ENCODE assay signal across 20 cellular contexts in genomic region chr2:165745916-165746315, GRCh38. TPM values are rescaled to one million over a fixed set of nuclear protein-coding genes. Genes with fewer than 3 reads are reported as not detected.
A peak's percentile ranks its signal among the peaks of the same experiment; 100 is the strongest.
DNase-seq lines count a peak whose midpoint lies in the region; ATAC-seq and TF ChIP-seq lines count a peak whose summit lies in the region.
"Had no signal": no experiment of that assay in that cellular context is flagged by ENCODE, and none has a peak within 500 bp of the region (broad histone marks: within the 10 kb centered on the region; RNA-seq: fewer than 3 reads in every experiment).

No MANE protein-coding gene starts in this region.

- TF ChIP-seq EP300 in upper lobe of left lung (IDR thresholded peaks at IDR 0.05), result peak in 1 of 4 donors; percentile 63

- H3K36me3 ChIP-seq in SJCRH30 (no peaks in the 10 kb centered on the region), upper lobe of left lung (no peaks in the 10 kb centered on the region)
- H3K36me3 ChIP-seq in CD4-positive, alpha-beta memory T cell (ENCODE audit: insufficient read depth, low read length), result no peaks in the 10 kb centered on the region
- H3K36me3 ChIP-seq: ascending aorta had no signal

- H3K4me3 ChIP-seq in SJCRH30, result no peak overlapping the region
- no peak overlapping the region for H3K4me3 ChIP-seq in upper lobe of left lung
- no peak overlapping the region for H3K4me3 ChIP-seq in CD4-positive, alpha-beta memory T cell (ENCODE audit: low read length in 2 of 2)
- H3K4me3 ChIP-seq: ascending aorta, testis had no signal

- POLR2A ChIA-PET in CD4-positive, alpha-beta memory T cell (lab: Charles Lee; ENCODE audit: partially characterized antibody), result no interaction called here

- CTCF ChIA-PET in CD4-positive, alpha-beta memory T cell (lab: Charles Lee; ENCODE audit: partially characterized antibody), result no interaction called here

- intact Hi-C loops in CD4-positive, alpha-beta memory T cell (cut with micrococcal nuclease), result no loop called here

- no peak for TF ChIP-seq CTCF in upper lobe of left lung (IDR thresholded peaks at IDR 0.05)

- TF ChIP-seq POLR2A in upper lobe of left lung (IDR thresholded peaks at IDR 0.05), result no peak

- H3K27ac ChIP-seq in SJCRH30 (no peak overlapping the region), upper lobe of left lung (no peak overlapping the region)
- H3K27ac ChIP-seq in CD4-positive, alpha-beta memory T cell (ENCODE audit: low read depth, low read length), result no peak overlapping the region
- H3K27ac ChIP-seq: ascending aorta, KMS-11, testis had no signal

- 56 to 60% methylated on average over 2 of the region's 2 CpGs for WGBS in upper lobe of left lung, 2 donors

- H3K36me3 Mint-ChIP-seq in CD4-positive, alpha-beta memory T cell, result peaks cover 5 to 7% of the 10 kb centered on the region in 2 donors

- H3K9me3 ChIP-seq in SJCRH30 (replicated peaks), result no peaks in the 10 kb centered on the region
- no peaks in the 10 kb centered on the region for H3K9me3 ChIP-seq in upper lobe of left lung
- no peaks in the 10 kb centered on the region for H3K9me3 ChIP-seq in CD4-positive, alpha-beta memory T cell (ENCODE audit: control insufficient read depth in 1 of 2, low read length in 2 of 2)
- H3K9me3 ChIP-seq: ascending aorta, testis had no signal

- DNase-seq in NCI-H1417 (lab: John Stamatoyannopoulos, UW), result peak in 2 of 3 experiments; percentile 0 to 8
- no peak for DNase-seq in NCI-H1417 treated with DMSO at 0.1 percent for 48 hours (lab: John Stamatoyannopoulos, UW)
- DNase-seq in SJCRH30, result peak; percentile 7 to 14
- DNase-seq in globus pallidus (ENCODE audit: low spot score), result peak; percentile 42
- peak in 1 of 2 donors; percentile 87 for DNase-seq in upper lobe of left lung
- DNase-seq in HPDE6-E6E7 (ENCODE audit: extremely low spot score), result no peak
- DNase-seq in CD4-positive, alpha-beta memory T cell, result no peak
- DNase-seq: 8988T; activated CD4-positive, alpha-beta T cell treated with anti-CD3 and anti-CD28 coated beads for 48 hours; activated T-cell treated with anti-CD3 and anti-CD28 coated beads, Interleukin-2, amount 50 U/mL, for 72 hours; DMS153; NCI-H345; occipital lobe; T-helper 2 cell; testis had no signal

- peak; percentile 39 to 66 for ATAC-seq in upper lobe of left lung (ENCODE audit: low FRiP score in 2 of 2)
- ATAC-seq in GM21576 (IDR thresholded peaks at IDR 0.05; ENCODE audit: unreplicated experiment), result no peak
- ATAC-seq: activated T-cell treated with anti-CD3 and anti-CD28 coated beads, Interleukin-2, amount 50 U/mL, for 72 hours; Panc1 had no signal

- H3K4me1 Mint-ChIP-seq in CD4-positive, alpha-beta memory T cell, result no peaks in the 10 kb centered on the region

- no peaks in the 10 kb centered on the region for H3K4me1 ChIP-seq in SJCRH30
- no peaks in the 10 kb centered on the region for H3K4me1 ChIP-seq in upper lobe of left lung
- H3K4me1 ChIP-seq in CD4-positive, alpha-beta memory T cell (ENCODE audit: insufficient read depth, low read length), result no peaks in the 10 kb centered on the region
- H3K4me1 ChIP-seq: ascending aorta, testis had no signal

- H3K4me3 Mint-ChIP-seq in CD4-positive, alpha-beta memory T cell, result no peak overlapping the region
- H3K4me3 Mint-ChIP-seq: activated T-cell treated with anti-CD3 and anti-CD28 coated beads, Interleukin-2, amount 50 U/mL, for 72 hours; memory B cell had no signal

- H3K27me3 Mint-ChIP-seq in CD4-positive, alpha-beta memory T cell, result no peaks in the 10 kb centered on the region
- H3K27me3 Mint-ChIP-seq: memory B cell had no signal

- no peaks in the 10 kb centered on the region for H3K27me3 ChIP-seq in SJCRH30
- no peaks in the 10 kb centered on the region for H3K27me3 ChIP-seq in upper lobe of left lung
- H3K27me3 ChIP-seq in CD4-positive, alpha-beta memory T cell (ENCODE audit: insufficient read depth, low read length), result no peaks in the 10 kb centered on the region
- H3K27me3 ChIP-seq: ascending aorta, testis had no signal

- peaks cover 0 to 2% (median 0%) of the 10 kb centered on the region in 8 donors for H3K9me3 Mint-ChIP-seq in CD4-positive, alpha-beta memory T cell
- H3K9me3 Mint-ChIP-seq: activated T-cell treated with anti-CD3 and anti-CD28 coated beads, Interleukin-2, amount 50 U/mL, for 72 hours; memory B cell had no signal

- H3K27ac Mint-ChIP-seq in CD4-positive, alpha-beta memory T cell, result no peak overlapping the region
- H3K27ac Mint-ChIP-seq: activated T-cell treated with anti-CD3 and anti-CD28 coated beads, Interleukin-2, amount 50 U/mL, for 72 hours had no signal

RNA-seq across cellular contexts. Expression of gene GALNT3, which starts 48.1 kb away (rescaled TPM):
- total RNA-seq in SJCRH30 (2014; rRNA removed; shearing (Covaris generic)), result not detected in 2 replicates
- 10 to 100 TPM; 14.9 to 52.3 (median 28.7) TPM for total RNA-seq in upper lobe of left lung
- total RNA-seq in CD4-positive, alpha-beta memory T cell, result 1 to 10 TPM; 2.7 to 3.0 TPM
- under 1 TPM; 0.77 to 0.94 TPM for polyA plus RNA-seq in CD4-positive, alpha-beta memory T cell

Comparison
In these comparisons a context has a peak if more than half of its experiments do, and no peak if none do; other contexts are left out.
1. DNase-seq: peak in NCI-H1417 (2 of 3), SJCRH30 (2 of 2) and globus pallidus (single experiment); none in NCI-H1417 treated with DMSO at 0.1 percent for 48 hours (single experiment), HPDE6-E6E7 (single experiment) and CD4-positive, alpha-beta memory T cell (0 of 5).